Comparison of ENCODE assay signal across 17 cellular contexts in genomic region chr9:114303571-114303970, GRCh38. TPM values are rescaled to one million over a fixed set of nuclear protein-coding genes. Genes with fewer than 3 reads are reported as not detected.
"Had no signal": no experiment of that assay in that cellular context is flagged by ENCODE, and none has a peak within 500 bp of the region (broad histone marks: within the 10 kb centered on the region; RNA-seq: fewer than 3 reads in every experiment).

No MANE protein-coding gene starts in this region.

- H3K4me1 ChIP-seq: SJSA1 had no signal

- H3K9me3 ChIP-seq: mucosa of descending colon, neutrophil, SJSA1, upper lobe of left lung had no signal

- H3K36me3 ChIP-seq: neutrophil, upper lobe of left lung had no signal

- H3K27me3 ChIP-seq: SJSA1, upper lobe of left lung had no signal

- H3K27ac ChIP-seq: neutrophil, SJSA1, upper lobe of left lung had no signal

- H3K4me3 ChIP-seq: mucosa of descending colon, SJSA1, upper lobe of left lung had no signal

- ATAC-seq: mucosa of descending colon; naive thymus-derived CD4-positive, alpha-beta T cell had no signal

- FAIRE-seq: astrocyte, bronchial epithelial cell, endometrium, islet of Langerhans had no signal

- DNase-seq: activated CD4-positive, alpha-beta T cell treated with anti-CD3 and anti-CD28 coated beads, Interleukin-2, amount 50 U/mL, for 1 hour; activated naive CD4-positive, alpha-beta T cell treated with anti-CD3 and anti-CD28 coated beads, Interleukin-2, amount 10 ng/mL, durations not matched to agents 7 days and 5 days; mammary epithelial cell; mucosa of descending colon; stimulated activated CD4-positive, alpha-beta T cell treated with anti-CD3 and anti-CD28 coated beads, Interleukin-4, amount 100 ng/mL, for 24 hours; stimulated activated naive CD4-positive, alpha-beta T cell treated with Interleukin-2 at 50 U/mL for 16 hours; SW 1271 had no signal

RNA-seq across cellular contexts. Expression of gene ORM1, which starts 19.3 kb away (rescaled TPM):
- total RNA-seq: astrocyte; bronchial epithelial cell; mammary epithelial cell; SJSA1; T-helper 2 cell treated with Interferon-gamma antibody and Interleukin-4, amounts not matched to agents 100 ng/mL and 5 ng/mL, for 36 hours had no signal
- polyA plus RNA-seq: mammary epithelial cell; naive thymus-derived CD4-positive, alpha-beta T cell had no signal

RNA-seq across cellular contexts. Expression of gene ORM2, which starts 26.1 kb away (rescaled TPM):
- total RNA-seq: astrocyte; bronchial epithelial cell; mammary epithelial cell; naive thymus-derived CD4-positive, alpha-beta T cell; SJSA1; skeletal muscle tissue; T-helper 2 cell treated with Interferon-gamma antibody and Interleukin-4, amounts not matched to agents 100 ng/mL and 5 ng/mL, for 36 hours had no signal
- polyA plus RNA-seq: mammary epithelial cell; naive thymus-derived CD4-positive, alpha-beta T cell had no signal
